8 cellular contexts compared by ENCODE assay signal in the genomic region with DNA sequence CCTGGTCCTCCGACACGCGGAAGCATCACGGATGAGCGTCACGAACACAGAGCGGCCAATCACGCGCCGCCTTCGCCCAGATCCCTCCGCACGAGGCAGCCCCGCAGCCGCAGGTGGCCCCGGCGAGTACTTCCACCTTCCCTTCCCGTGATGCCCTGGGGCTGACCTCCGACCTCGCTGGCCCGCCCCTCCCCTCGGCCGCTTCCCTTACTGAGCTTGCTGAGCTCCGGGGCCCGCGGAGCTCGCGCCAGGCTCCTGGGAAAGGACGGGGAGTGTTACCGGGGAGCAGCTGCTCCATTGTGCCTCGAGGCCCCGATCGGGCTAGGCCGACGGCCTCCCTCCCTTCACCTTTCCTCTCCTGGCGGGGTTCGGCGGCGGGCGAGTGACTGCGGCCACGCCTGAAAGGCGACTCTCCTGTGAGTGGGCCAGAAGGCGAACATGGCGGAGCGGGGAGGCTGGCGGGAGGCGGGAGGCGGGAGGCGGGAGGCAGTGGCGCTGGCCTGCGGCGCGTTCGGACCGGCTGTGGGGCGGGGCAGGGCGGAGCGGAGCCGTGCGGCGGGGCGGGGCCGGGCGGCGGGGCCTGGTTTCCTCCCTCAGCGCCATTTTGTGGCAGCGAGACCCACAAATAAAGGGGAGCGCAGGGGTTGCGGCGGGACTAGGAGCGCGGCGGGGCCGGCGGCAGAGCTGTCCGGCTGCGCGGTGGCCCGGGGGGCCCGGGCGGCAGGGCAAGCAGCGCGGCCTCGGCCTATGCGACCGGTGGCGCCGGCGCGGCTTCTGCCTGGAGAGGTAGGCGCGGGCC. TPM values are rescaled to one million over a fixed set of nuclear protein-coding genes. Genes with fewer than 3 reads are reported as not detected.
DNase-seq lines count a peak whose midpoint lies in the region; ATAC-seq and TF ChIP-seq lines count a peak whose summit lies in the region.

A gene (plus strand): TSS at position 589 of the 799 bp plus-strand sequence. CDS start 8,760 bp downstream, outside the sequence.

- peak; percentile 94 for DNase-seq in EL
- DNase-seq in H4 (ENCODE audit: low spot score), result peak; percentile 89
- DNase-seq in LNCaP clone FGC (ENCODE audit: low read depth), result peak; percentile 95
- peak; percentile 92 for DNase-seq in RWPE1 (ENCODE audit: low spot score)
- peak; percentile 87 for DNase-seq in fibroblast of peridontal ligament (ENCODE audit: extremely low read depth)
- peak; percentile 92 for DNase-seq in natural killer cell
- peak; percentile 95 to 97 (median 96) for DNase-seq in stimulated activated naive CD4-positive, alpha-beta T cell (lab: John Stamatoyannopoulos, UW)

- intact Hi-C loops in natural killer cell (cut with micrococcal nuclease), result loop anchor here (1.0 to 2.0 kb wide), 4 partner anchors 34 to 736 kb away; a partner anchor contains a TSS

- peaks cover 23% of the 10 kb centered on the region for H3K4me1 Mint-ChIP-seq in activated T-helper 17 cell treated with anti-CD3 and anti-CD28 coated beads, Interleukin-2, amount 50 U/mL, for 72 hours
- H3K4me1 Mint-ChIP-seq in natural killer cell, result peaks cover 32 to 52% of the 10 kb centered on the region in 2 donors

- peak; percentile 92 for ATAC-seq in activated T-helper 17 cell treated with anti-CD3 and anti-CD28 coated beads, Interleukin-2, amount 50 U/mL, for 72 hours (replicated peaks)
- peak; percentile 85 to 94 (median 85) for ATAC-seq in natural killer cell

- no peak for TF ChIP-seq CTCF in LNCaP clone FGC (IDR thresholded peaks at IDR 0.05; ENCODE audit: control insufficient read depth, extremely low read depth, insufficient read depth)
- no peak for TF ChIP-seq CTCF in RWPE1 (conservative IDR thresholded peaks at IDR 0.05; ENCODE audit: low read depth)
- no peak for TF ChIP-seq CTCF in natural killer cell (IDR thresholded peaks at IDR 0.05)

- H3K36me3 Mint-ChIP-seq in activated T-helper 17 cell treated with anti-CD3 and anti-CD28 coated beads, Interleukin-2, amount 50 U/mL, for 72 hours (ENCODE audit: low read depth), result peaks cover 76% of the 10 kb centered on the region
- no peaks in the 10 kb centered on the region for H3K36me3 Mint-ChIP-seq in natural killer cell

- POLR2A ChIA-PET in RWPE1 (lab: Yijun Ruan, JAX; ENCODE audit: low non-redundant PET), result interaction anchor here (0.6 to 1.6 kb wide), 5 partner anchors 8 to 226 kb away, joined by 3 to 8 read pairs (median 5); a partner anchor contains a TSS

- CTCF ChIA-PET in RWPE1 (lab: Yijun Ruan, JAX), result interaction anchor here (0.9 to 1.1 kb wide), 2 partner anchors 34 to 36 kb away, joined by 4 read pairs; a partner anchor contains a TSS

- peak within 1 kb of the TSS; percentile 99 for H3K27ac Mint-ChIP-seq in activated T-helper 17 cell treated with anti-CD3 and anti-CD28 coated beads, Interleukin-2, amount 50 U/mL, for 72 hours
- peak within 1 kb of the TSS; percentile 97 to 98 for H3K27ac Mint-ChIP-seq in natural killer cell

- H3K27ac ChIP-seq in RWPE1, result peak within 1 kb of the TSS; percentile 98

- H3K4me3 Mint-ChIP-seq in activated T-helper 17 cell treated with anti-CD3 and anti-CD28 coated beads, Interleukin-2, amount 50 U/mL, for 72 hours, result peak within 1 kb of the TSS; percentile 98
- H3K4me3 Mint-ChIP-seq in natural killer cell, result peak within 1 kb of the TSS; percentile 94

- H3K27me3 Mint-ChIP-seq in activated T-helper 17 cell treated with anti-CD3 and anti-CD28 coated beads, Interleukin-2, amount 50 U/mL, for 72 hours, result no peaks in the 10 kb centered on the region
- H3K27me3 Mint-ChIP-seq in natural killer cell (ENCODE audit: low read depth in 2 of 2), result no peaks in the 10 kb centered on the region

- H3K9me3 Mint-ChIP-seq in activated T-helper 17 cell treated with anti-CD3 and anti-CD28 coated beads, Interleukin-2, amount 50 U/mL, for 72 hours, result no peaks in the 10 kb centered on the region
- H3K9me3 Mint-ChIP-seq in natural killer cell, result peaks cover 0 to 3% of the 10 kb centered on the region in 2 donors

- H3K4me3 ChIP-seq in LNCaP clone FGC (ENCODE audit: low read depth, low read length), result peak within 1 kb of the TSS; percentile 72

RNA-seq across cellular contexts. Expression of the gene that starts here (rescaled TPM):
- 56.3 and 61.8 TPM in 2 replicates for total RNA-seq in H4 (2014; rRNA removed; shearing (Covaris generic))
- 10 to 100 TPM; 79.8 to 88.5 TPM for total RNA-seq in activated T-helper 17 cell treated with anti-CD3 and anti-CD28 coated beads, Interleukin-2, amount 50 U/mL, for 72 hours
- total RNA-seq in natural killer cell, result 100 to 1,000 TPM; 141 to 167 (median 164) TPM

Comparison
In these comparisons a context has a peak if more than half of its experiments do, and no peak if none do; other contexts are left out.
1. Peak in every context shown above with its lines: DNase-seq, ATAC-seq, H3K4me3 ChIP-seq and H3K27ac ChIP-seq.